Comparison of ENCODE assay signal across 20 cellular contexts in the genomic region with DNA sequence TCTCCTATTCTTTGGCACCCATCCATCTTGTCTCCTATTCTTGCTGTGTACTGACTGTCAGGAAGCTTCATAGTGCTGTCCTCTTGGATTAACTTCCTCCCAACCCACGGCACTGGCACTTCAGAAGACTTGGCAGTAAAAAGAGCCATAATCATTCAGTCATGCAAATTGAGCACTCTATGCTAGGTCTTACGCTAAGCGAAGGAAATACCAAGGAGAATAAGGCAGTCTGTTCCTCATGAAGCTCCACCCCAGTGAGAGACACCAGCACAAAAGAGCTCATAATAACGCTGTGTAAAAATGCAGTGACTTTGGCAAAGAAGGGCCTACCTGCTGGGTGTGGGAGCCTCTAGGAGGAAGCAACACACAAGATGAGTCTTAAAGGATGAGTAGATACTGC.
DNase-seq lines count a peak whose midpoint lies in the region; ATAC-seq, FAIRE-seq and TF ChIP-seq lines count a peak whose summit lies in the region.
"Had no signal": no experiment of that assay in that cellular context is flagged by ENCODE, and none has a peak within 500 bp of the region (broad histone marks: within the 10 kb centered on the region; RNA-seq: fewer than 3 reads in every experiment).

No MANE protein-coding gene starts in this region.

- no peak overlapping the region for H3K4me3 Mint-ChIP-seq in GM23338
- no peak overlapping the region for H3K4me3 Mint-ChIP-seq in WTC11
- H3K4me3 Mint-ChIP-seq in osteocyte (ENCODE audit: unreplicated experiment) = no peak overlapping the region
- H3K4me3 Mint-ChIP-seq in activated T-helper 2 cell treated with anti-CD3 and anti-CD28 coated beads, Interferon-gamma antibody, Interleukin-2, Interleukin-4, amounts not matched to agents 10 μg/mL and 5 μg/mL and 100 μg/mL, durations not matched to agents 14 hours and 24 hours and 36 hours (ENCODE audit: low read depth) = no peak overlapping the region
- H3K4me3 Mint-ChIP-seq: CD4-positive, CD25-positive, alpha-beta regulatory T cell; CD8-positive, alpha-beta memory T cell had no signal

- H3F3A ChIP-seq in GM23338 (replicated peaks; ENCODE audit: low read depth) = no peaks in the 10 kb centered on the region

- H3K27ac ChIP-seq in A673 (ENCODE audit: low read depth, low read length, poor library complexity, severe bottlenecking) = no peak overlapping the region
- no peak overlapping the region for H3K27ac ChIP-seq in GM23338 (ENCODE audit: low read depth)
- no peak overlapping the region for H3K27ac ChIP-seq in HepG2 (ENCODE audit: extremely low read length, insufficient read depth, low read length)
- H3K27ac ChIP-seq: HL-60 had no signal

- no peaks in the 10 kb centered on the region for H3K9me2 ChIP-seq in GM23338 (ENCODE audit: insufficient read depth)

- TF ChIP-seq POLR2A in HepG2 (IDR thresholded peaks at IDR 0.05; ENCODE audit: insufficient read depth in 1 of 2, low read depth in 2 of 2, low read length in 2 of 2) = no peak

- H3K9ac ChIP-seq in HepG2 (ENCODE audit: insufficient read depth, low read depth, low read length) = no peak overlapping the region

- CTCF ChIA-PET in A673 (lab: Charles Lee) (no interaction called here), WTC11 (lab: Charles Lee) (no interaction called here), HepG2 (lab: Yijun Ruan, JAX; ENCODE audit: low intra/inter-chr PET ratio, low total read pairs) (no interaction called here)

- TF ChIP-seq EP300 in HepG2 (IDR thresholded peaks at IDR 0.05; ENCODE audit: low read depth in 2 of 2, low read length in 2 of 2) (no peak), HepG2 (CRISPR knock-in tag; IDR thresholded peaks at IDR 0.05; ENCODE audit: borderline replicate concordance) (no peak)

- H3K27ac Mint-ChIP-seq in GM23338 = no peak overlapping the region
- H3K27ac Mint-ChIP-seq in WTC11 = no peak overlapping the region
- no peak overlapping the region for H3K27ac Mint-ChIP-seq in osteocyte (ENCODE audit: unreplicated experiment)
- H3K27ac Mint-ChIP-seq in activated T-helper 2 cell treated with anti-CD3 and anti-CD28 coated beads, Interferon-gamma antibody, Interleukin-2, Interleukin-4, amounts not matched to agents 10 μg/mL and 5 μg/mL and 100 μg/mL, durations not matched to agents 14 hours and 24 hours and 36 hours = no peak overlapping the region
- H3K27ac Mint-ChIP-seq: CD4-positive, CD25-positive, alpha-beta regulatory T cell; CD8-positive, alpha-beta memory T cell had no signal

- TF ChIP-seq CTCF in A673 (conservative IDR thresholded peaks at IDR 0.05; ENCODE audit: low read depth, low read length) = no peak
- no peak; a peak in 1 of 4 replicates for TF ChIP-seq CTCF in GM23338 (conservative IDR thresholded peaks at IDR 0.05; ENCODE audit: low read depth in 2 of 2)
- no peak for TF ChIP-seq CTCF in WTC11 (IDR thresholded peaks at IDR 0.05)
- TF ChIP-seq CTCF in HepG2 (CRISPR knock-in tag; IDR thresholded peaks at IDR 0.05) = no peak
- TF ChIP-seq CTCF in osteocyte (IDR thresholded peaks at IDR 0.05) = no peak

- no peaks in the 10 kb centered on the region for H3K9me3 Mint-ChIP-seq in GM23338
- no peaks in the 10 kb centered on the region for H3K9me3 Mint-ChIP-seq in WTC11
- no peaks in the 10 kb centered on the region for H3K9me3 Mint-ChIP-seq in osteocyte (ENCODE audit: unreplicated experiment)
- no peaks in the 10 kb centered on the region for H3K9me3 Mint-ChIP-seq in activated T-helper 2 cell treated with anti-CD3 and anti-CD28 coated beads, Interferon-gamma antibody, Interleukin-2, Interleukin-4, amounts not matched to agents 10 μg/mL and 5 μg/mL and 100 μg/mL, durations not matched to agents 14 hours and 24 hours and 36 hours
- H3K9me3 Mint-ChIP-seq: CD8-positive, alpha-beta memory T cell had no signal

- H3K4me1 ChIP-seq in A673 (ENCODE audit: insufficient read depth, low read length, poor library complexity, severe bottlenecking) (peaks cover 7% of the 10 kb centered on the region), GM23338 (ENCODE audit: insufficient read depth) (peaks cover 8% of the 10 kb centered on the region), HepG2 (ENCODE audit: insufficient read depth, low read length) (no peaks in the 10 kb centered on the region)
- H3K4me1 ChIP-seq: BE2C, HAP-1 had no signal

- no TSS peak for BruUV-seq in A673 (replicated peaks; lab: Mats Ljungman, UMichigan)
- BruUV-seq in HepG2 (replicated peaks; lab: Mats Ljungman, UMichigan) = no TSS peak

- H3K4me2 ChIP-seq in GM23338 (no peak overlapping the region), HepG2 (ENCODE audit: low read depth, low read length) (no peak overlapping the region)

- peaks cover 14% of the 10 kb centered on the region for H3K4me1 Mint-ChIP-seq in GM23338
- H3K4me1 Mint-ChIP-seq in WTC11 = peaks cover 13% of the 10 kb centered on the region
- H3K4me1 Mint-ChIP-seq in osteocyte (ENCODE audit: unreplicated experiment) = no peaks in the 10 kb centered on the region
- peaks cover 2% of the 10 kb centered on the region for H3K4me1 Mint-ChIP-seq in activated T-helper 2 cell treated with anti-CD3 and anti-CD28 coated beads, Interferon-gamma antibody, Interleukin-2, Interleukin-4, amounts not matched to agents 10 μg/mL and 5 μg/mL and 100 μg/mL, durations not matched to agents 14 hours and 24 hours and 36 hours (ENCODE audit: low read depth)
- H3K4me1 Mint-ChIP-seq: CD4-positive, CD25-positive, alpha-beta regulatory T cell; CD8-positive, alpha-beta memory T cell had no signal

- H4K20me1 ChIP-seq in GM23338 (replicated peaks; ENCODE audit: insufficient read depth) (no peaks in the 10 kb centered on the region), HepG2 (ENCODE audit: insufficient read depth, low read length) (no peaks in the 10 kb centered on the region)

- DNase-seq in A673 (ENCODE audit: low spot score) (peak; percentile 86), GM23338 (ENCODE audit: low spot score) (no peak), WTC11 (ENCODE audit: low spot score) (no peak), left colon (no peak), HepG2 (ENCODE audit: low spot score) (no peak), osteocyte (ENCODE audit: extremely low spot score, unreplicated experiment) (no peak)
- no peak for DNase-seq in activated T-helper 2 cell treated with anti-CD3 and anti-CD28 coated beads, Interferon-gamma antibody, Interleukin-2, Interleukin-4, amounts not matched to agents 10 μg/mL and 5 μg/mL and 100 μg/mL, durations not matched to agents 14 hours and 24 hours and 36 hours (ENCODE audit: low spot score)
- DNase-seq: ACHN; BE2C; C1 segment of cervical spinal cord; CD4-positive, CD25-positive, alpha-beta regulatory T cell; CD8-positive, alpha-beta memory T cell; COR-L47; DMS 273 treated with DMSO at 0.1 percent for 48 hours; DMS53; GF-D8; IMR-90 had no signal

- H3K79me2 ChIP-seq in GM23338 (replicated peaks; ENCODE audit: insufficient read depth) (no peaks in the 10 kb centered on the region), HepG2 (ENCODE audit: insufficient read depth, low read length) (no peaks in the 10 kb centered on the region)

- H3K27me3 Mint-ChIP-seq in GM23338 (ENCODE audit: insufficient read depth, low read depth, poor library complexity) (peaks cover 13% of the 10 kb centered on the region), WTC11 (ENCODE audit: low read depth) (no peaks in the 10 kb centered on the region), osteocyte (ENCODE audit: unreplicated experiment) (peaks cover 9% of the 10 kb centered on the region)
- no peaks in the 10 kb centered on the region for H3K27me3 Mint-ChIP-seq in activated T-helper 2 cell treated with anti-CD3 and anti-CD28 coated beads, Interferon-gamma antibody, Interleukin-2, Interleukin-4, amounts not matched to agents 10 μg/mL and 5 μg/mL and 100 μg/mL, durations not matched to agents 14 hours and 24 hours and 36 hours (ENCODE audit: low read depth)
- H3K27me3 Mint-ChIP-seq: CD8-positive, alpha-beta memory T cell had no signal

- H3K27me3 ChIP-seq in A673 (replicated peaks; ENCODE audit: insufficient read depth, low read depth, low read length, poor library complexity) (no peaks in the 10 kb centered on the region), GM23338 (ENCODE audit: insufficient read depth) (no peaks in the 10 kb centered on the region), HepG2 (ENCODE audit: control insufficient read depth in 1 of 2, insufficient read depth in 2 of 2, low read length in 2 of 2) (peaks cover 0 to 7% of the 10 kb centered on the region in 2 experiments; a peak in 1 of 5 replicates)
- H3K27me3 ChIP-seq: BE2C had no signal

- in situ Hi-C loops in HepG2 (cut with HindIII; ENCODE audit: extremely low pct_ligation_motif_present, low pct_unique_long_range_greater_than_20kb) = no loop called here

- intact Hi-C loops in A673 (cut with micrococcal nuclease; ENCODE audit: unreplicated experiment) (no loop called here), left colon (cut with DNase I, micrococcal nuclease) (no loop called here), HepG2 (cut with micrococcal nuclease; ENCODE audit: unreplicated experiment) (no loop called here)
- intact Hi-C loops in activated T-helper 2 cell treated with anti-CD3 and anti-CD28 coated beads, Interferon-gamma antibody, Interleukin-2, Interleukin-4, amounts not matched to agents 10 μg/mL and 5 μg/mL and 100 μg/mL, durations not matched to agents 14 hours and 24 hours and 36 hours (cut with micrococcal nuclease) = no loop called here

- H3K9me3 ChIP-seq in A673 (ENCODE audit: low read depth, low read length, poor library complexity, severe bottlenecking) (no peaks in the 10 kb centered on the region), HepG2 (ENCODE audit: low read length) (no peaks in the 10 kb centered on the region)
- H3K9me3 ChIP-seq: BE2C, HAP-1 had no signal

- H3K36me3 Mint-ChIP-seq in GM23338 (ENCODE audit: low read depth) (no peaks in the 10 kb centered on the region), WTC11 (no peaks in the 10 kb centered on the region), osteocyte (ENCODE audit: unreplicated experiment) (no peaks in the 10 kb centered on the region)
- no peaks in the 10 kb centered on the region for H3K36me3 Mint-ChIP-seq in activated T-helper 2 cell treated with anti-CD3 and anti-CD28 coated beads, Interferon-gamma antibody, Interleukin-2, Interleukin-4, amounts not matched to agents 10 μg/mL and 5 μg/mL and 100 μg/mL, durations not matched to agents 14 hours and 24 hours and 36 hours (ENCODE audit: low read depth)
- H3K36me3 Mint-ChIP-seq: CD4-positive, CD25-positive, alpha-beta regulatory T cell; CD8-positive, alpha-beta memory T cell had no signal

- H3K36me3 ChIP-seq in A673 (ENCODE audit: insufficient read depth, low read length, poor library complexity, severe bottlenecking) (no peaks in the 10 kb centered on the region), GM23338 (ENCODE audit: insufficient read depth) (no peaks in the 10 kb centered on the region), HepG2 (replicated peaks in 1 of 2; ENCODE audit: control insufficient read depth in 1 of 2, insufficient read depth in 2 of 2, low read length in 2 of 2) (no peaks in the 10 kb centered on the region)
- H3K36me3 ChIP-seq: BE2C, HAP-1 had no signal

- H2AFZ ChIP-seq in GM23338 (peak overlapping the region; percentile 91), HepG2 (ENCODE audit: low read length) (no peak overlapping the region)

- ATAC-seq in GM23338 (peak; percentile 37; the same call in 2 of the 3 replicates), WTC11 (peak; percentile 47), left colon (peak; percentile 71), HepG2 (no peak)
- ATAC-seq: K562 had no signal

- TF ChIP-seq RAD21 in HepG2 (CRISPR knock-in tag; IDR thresholded peaks at IDR 0.05) = no peak

- WGBS in HepG2 (ENCODE audit: low lambda C conversion rate) = 53% methylated on average over 4 of the region's 4 CpGs

- POLR2A ChIA-PET in A673 (lab: Charles Lee; ENCODE audit: low non-redundant PET) = no interaction called here
- POLR2A ChIA-PET in WTC11 (lab: Charles Lee) = no interaction called here
- POLR2A ChIA-PET in HepG2 (lab: Yijun Ruan, JAX) = no interaction called here

- no peak overlapping the region for H3K4me3 ChIP-seq in A673 (ENCODE audit: low read depth, low read length, poor library complexity, severe bottlenecking)
- no peak overlapping the region for H3K4me3 ChIP-seq in GM23338
- H3K4me3 ChIP-seq in HepG2 (replicated peaks in 1 of 3; ENCODE audit: insufficient read depth in 1 of 3, low read depth in 2 of 3, low read length in 3 of 3) = no peak overlapping the region
- H3K4me3 ChIP-seq: HAP-1, K562 had no signal

- no peak for FAIRE-seq in HepG2 (lab: Jason Lieb, UNC)
- FAIRE-seq: K562 had no signal
